In the genomic region with DNA sequence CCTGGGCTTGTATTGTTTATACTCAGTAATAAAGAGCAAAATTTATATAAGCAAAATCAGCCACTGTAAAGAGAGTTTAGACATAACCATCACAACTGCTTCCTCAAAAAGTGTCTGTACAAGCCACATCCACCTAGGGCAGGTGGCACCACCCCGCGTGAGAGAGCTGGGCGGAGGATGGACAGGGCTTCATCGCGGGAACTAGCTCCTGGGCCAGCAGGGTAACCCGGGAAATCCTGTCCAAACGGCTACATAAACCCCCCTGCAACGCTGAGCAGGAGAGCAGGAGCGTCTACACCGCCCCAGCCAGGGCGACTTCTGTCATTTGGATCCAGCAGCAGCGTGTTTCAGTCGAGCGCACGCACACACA, we compare ENCODE assay signal across 29 cellular contexts. TPM values are rescaled to one million over a fixed set of nuclear protein-coding genes. Genes with fewer than 3 reads are reported as not detected.
DNase-seq lines count a peak whose midpoint lies in the region; ATAC-seq, FAIRE-seq and TF ChIP-seq lines count a peak whose summit lies in the region.
"Had no signal": no experiment of that assay in that cellular context is flagged by ENCODE, and none has a peak within 500 bp of the region (broad histone marks: within the 10 kb centered on the region; RNA-seq: fewer than 3 reads in every experiment).

No MANE protein-coding gene starts in this region.

- DNase-seq in activated naive CD4-positive, alpha-beta T cell treated with anti-CD3 and anti-CD28 coated beads for 36 hours, result no peak
- DNase-seq in activated B cell treated with CpG ODN at 0.5 μM for 24 hours, result peak; percentile 14
- DNase-seq in memory B cell (ENCODE audit: low spot score in 2 of 2), result no peak
- DNase-seq in type B pancreatic cell (ENCODE audit: extremely low spot score, unreplicated experiment), result peak; percentile 36
- DNase-seq in SJCRH30, result no peak
- DNase-seq in H54 (ENCODE audit: insufficient read length, low spot score), result no peak
- DNase-seq: activated CD4-positive, CD25-positive, alpha-beta regulatory T cell treated with anti-CD3 and anti-CD28 coated beads, Interleukin-2, amount 50 U/mL, for 72 hours; activated gamma-delta T cell treated with Interleukin-2 at 50 U/mL for 16 hours; CD4-positive, CD25-positive, alpha-beta regulatory T cell; left cardiac atrium; midbrain; MM.1S; NCI-H1930; NCI-H526 treated with DMSO at 0.1 percent for 48 hours; occipital lobe; PC-3; right cardiac atrium; stimulated activated CD4-positive, alpha-beta T cell treated with anti-CD3 and anti-CD28 coated beads, Interleukin-15, amount 100 ng/mL, for 24 hours; stimulated activated naive CD4-positive, alpha-beta T cell treated with Interleukin-2 at 50 U/mL for 16 hours; trophoblast cell had no signal

- peaks cover 28% of the 10 kb centered on the region for H3K4me1 Mint-ChIP-seq in activated naive CD4-positive, alpha-beta T cell treated with anti-CD3 and anti-CD28 coated beads, Interleukin-2, amount 50 U/mL, for 24 hours
- peaks cover 5% of the 10 kb centered on the region for H3K4me1 Mint-ChIP-seq in activated naive CD4-positive, alpha-beta T cell treated with anti-CD3 and anti-CD28 coated beads for 36 hours (ENCODE audit: low read depth)
- H3K4me1 Mint-ChIP-seq in activated B cell treated with CpG ODN at 0.5 μM for 24 hours (peaks cover 15% of the 10 kb centered on the region), memory B cell (peaks cover 5% of the 10 kb centered on the region), type B pancreatic cell (ENCODE audit: unreplicated experiment) (no peaks in the 10 kb centered on the region)

- no peak for TF ChIP-seq POLR2A in H54 (IDR thresholded peaks at IDR 0.05; ENCODE audit: low read depth, low read length)

- POLR2A ChIA-PET in activated B cell treated with CpG ODN at 0.5 μM for 24 hours (lab: Charles Lee), result no interaction called here

- TF ChIP-seq CTCF in activated B cell treated with CpG ODN at 0.5 μM for 24 hours (IDR thresholded peaks at IDR 0.05) (no peak), type B pancreatic cell (conservative IDR thresholded peaks at IDR 0.05) (no peak)

- H3K27ac ChIP-seq in SJCRH30, result no peak overlapping the region
- H3K27ac ChIP-seq: hepatocyte had no signal

- H3K27me3 ChIP-seq in SJCRH30, result no peaks in the 10 kb centered on the region

- ATAC-seq in activated B cell treated with CpG ODN at 0.5 μM for 24 hours (ENCODE audit: low read depth) (no peak), memory B cell (ENCODE audit: low read depth) (peak; percentile 29), HG03159 (IDR thresholded peaks at IDR 0.05; ENCODE audit: unreplicated experiment) (no peak)
- ATAC-seq: left cardiac atrium, right cardiac atrium had no signal

- no peaks in the 10 kb centered on the region for H3K4me1 ChIP-seq in SJCRH30

- no peaks in the 10 kb centered on the region for H3K36me3 Mint-ChIP-seq in activated naive CD4-positive, alpha-beta T cell treated with anti-CD3 and anti-CD28 coated beads, Interleukin-2, amount 50 U/mL, for 24 hours
- H3K36me3 Mint-ChIP-seq in activated naive CD4-positive, alpha-beta T cell treated with anti-CD3 and anti-CD28 coated beads for 36 hours (ENCODE audit: low read depth), result no peaks in the 10 kb centered on the region
- H3K36me3 Mint-ChIP-seq in activated B cell treated with CpG ODN at 0.5 μM for 24 hours (ENCODE audit: low read depth) (no peaks in the 10 kb centered on the region), memory B cell (peaks cover 4% of the 10 kb centered on the region), type B pancreatic cell (no peaks in the 10 kb centered on the region)
- H3K36me3 Mint-ChIP-seq: CD4-positive, CD25-positive, alpha-beta regulatory T cell; IgD-negative memory B cell had no signal

- FAIRE-seq in H54 (lab: Jason Lieb, UNC), result no peak
- FAIRE-seq: astrocyte, colon, endothelial cell of umbilical vein had no signal

- no peaks in the 10 kb centered on the region for H3K36me3 ChIP-seq in SJCRH30

- CTCF ChIA-PET in activated naive CD4-positive, alpha-beta T cell treated with anti-CD3 and anti-CD28 coated beads for 36 hours (lab: Charles Lee), result no interaction called here
- CTCF ChIA-PET in activated B cell treated with CpG ODN at 0.5 μM for 24 hours (lab: Charles Lee), result no interaction called here

- no peak overlapping the region for H3K4me3 ChIP-seq in SJCRH30
- H3K4me3 ChIP-seq: hepatocyte had no signal

- intact Hi-C loops in activated naive CD4-positive, alpha-beta T cell treated with anti-CD3 and anti-CD28 coated beads for 36 hours (cut with micrococcal nuclease), result no loop called here
- intact Hi-C loops in activated B cell treated with CpG ODN at 0.5 μM for 24 hours (cut with micrococcal nuclease), result no loop called here

- no peaks in the 10 kb centered on the region for H3K9me3 ChIP-seq in SJCRH30 (replicated peaks)

- peaks cover 5% of the 10 kb centered on the region for H3K9me3 Mint-ChIP-seq in activated naive CD4-positive, alpha-beta T cell treated with anti-CD3 and anti-CD28 coated beads, Interleukin-2, amount 50 U/mL, for 24 hours
- H3K9me3 Mint-ChIP-seq in activated naive CD4-positive, alpha-beta T cell treated with anti-CD3 and anti-CD28 coated beads for 36 hours, result peaks cover 7% of the 10 kb centered on the region
- H3K9me3 Mint-ChIP-seq in activated B cell treated with CpG ODN at 0.5 μM for 24 hours (peaks cover 7% of the 10 kb centered on the region), memory B cell (peaks cover 6% of the 10 kb centered on the region), type B pancreatic cell (no peaks in the 10 kb centered on the region)

- H3K4me3 Mint-ChIP-seq in activated naive CD4-positive, alpha-beta T cell treated with anti-CD3 and anti-CD28 coated beads, Interleukin-2, amount 50 U/mL, for 24 hours, result peak overlapping the region; percentile 62
- H3K4me3 Mint-ChIP-seq in activated naive CD4-positive, alpha-beta T cell treated with anti-CD3 and anti-CD28 coated beads for 36 hours, result no peak overlapping the region
- peak overlapping the region; percentile 68 for H3K4me3 Mint-ChIP-seq in activated B cell treated with CpG ODN at 0.5 μM for 24 hours
- H3K4me3 Mint-ChIP-seq in memory B cell, result peak overlapping the region; percentile 50
- peak overlapping the region; percentile 68 for H3K4me3 Mint-ChIP-seq in type B pancreatic cell
- H3K4me3 Mint-ChIP-seq: T-helper 2 cell treated with Interferon-gamma antibody and Interleukin-4, amounts not matched to agents 5 μg/mL and 100 μg/mL, for 36 hours had no signal

- H3K27ac Mint-ChIP-seq in activated naive CD4-positive, alpha-beta T cell treated with anti-CD3 and anti-CD28 coated beads, Interleukin-2, amount 50 U/mL, for 24 hours, result no peak overlapping the region
- H3K27ac Mint-ChIP-seq in activated naive CD4-positive, alpha-beta T cell treated with anti-CD3 and anti-CD28 coated beads for 36 hours, result no peak overlapping the region
- H3K27ac Mint-ChIP-seq in activated B cell treated with CpG ODN at 0.5 μM for 24 hours (no peak overlapping the region), memory B cell (no peak overlapping the region), type B pancreatic cell (no peak overlapping the region)
- H3K27ac Mint-ChIP-seq: CD4-positive, CD25-positive, alpha-beta regulatory T cell; IgD-negative memory B cell; T-helper 2 cell treated with Interferon-gamma antibody and Interleukin-4, amounts not matched to agents 5 μg/mL and 100 μg/mL, for 36 hours had no signal

- H3K27me3 Mint-ChIP-seq in activated naive CD4-positive, alpha-beta T cell treated with anti-CD3 and anti-CD28 coated beads, Interleukin-2, amount 50 U/mL, for 24 hours, result peaks cover 29% of the 10 kb centered on the region
- H3K27me3 Mint-ChIP-seq in activated naive CD4-positive, alpha-beta T cell treated with anti-CD3 and anti-CD28 coated beads for 36 hours (ENCODE audit: low read depth), result peaks cover 52% of the 10 kb centered on the region
- H3K27me3 Mint-ChIP-seq in activated B cell treated with CpG ODN at 0.5 μM for 24 hours, result peaks cover 48% of the 10 kb centered on the region
- H3K27me3 Mint-ChIP-seq in memory B cell, result peaks cover 37% of the 10 kb centered on the region
- peaks cover 80% of the 10 kb centered on the region for H3K27me3 Mint-ChIP-seq in type B pancreatic cell

RNA-seq across cellular contexts. Expression of a gene that starts 1.3 kb away (rescaled TPM):
- total RNA-seq in activated naive CD4-positive, alpha-beta T cell treated with anti-CD3 and anti-CD28 coated beads for 36 hours, result not detected
- total RNA-seq in activated B cell treated with CpG ODN at 0.5 μM for 24 hours (1.4 and 2.0 TPM in 2 replicates), type B pancreatic cell (ENCODE audit: low replicate concordance) (0.19 TPM in 2 replicates)
- 0.04 and 0.23 TPM in 2 replicates for total RNA-seq in SJCRH30 (2014; rRNA removed; shearing (Covaris generic))
- total RNA-seq: CD4-positive, CD25-positive, alpha-beta regulatory T cell; endothelial cell of umbilical vein; hepatocyte; occipital lobe; PC-3; right cardiac atrium; SK-MEL-5 had no signal

Comparison
In these comparisons a context has a peak if more than half of its experiments do, and no peak if none do; other contexts are left out.
1. DNase-seq: peak in activated B cell treated with CpG ODN at 0.5 μM for 24 hours (single experiment) and type B pancreatic cell (single experiment); none in activated naive CD4-positive, alpha-beta T cell treated with anti-CD3 and anti-CD28 coated beads for 36 hours (single experiment), memory B cell (0 of 2), SJCRH30 (0 of 2) and H54 (single experiment).